In genomic region chr6:137291441-137291840, GRCh38 we compare ENCODE assay signal across 9 cellular contexts.
DNase-seq lines count a peak whose midpoint lies in the region; ATAC-seq and TF ChIP-seq lines count a peak whose summit lies in the region.
"Had no signal": no experiment of that assay in that cellular context is flagged by ENCODE, and none has a peak within 500 bp of the region (broad histone marks: within the 10 kb centered on the region; RNA-seq: fewer than 3 reads in every experiment).

No MANE protein-coding gene starts in this region.

- ATAC-seq in mucosa of descending colon: peak; percentile 54
- ATAC-seq in HG03457 (IDR thresholded peaks at IDR 0.05; ENCODE audit: unreplicated experiment): no peak
- no peak for ATAC-seq in psoas muscle

- H3K4me3 ChIP-seq in colonic mucosa (no peak overlapping the region), mucosa of descending colon (no peak overlapping the region), psoas muscle (no peak overlapping the region)

- TF ChIP-seq CTCF in colonic mucosa (IDR thresholded peaks at IDR 0.05) (no peak), mucosa of descending colon (IDR thresholded peaks at IDR 0.05) (no peak), psoas muscle (IDR thresholded peaks at IDR 0.05) (no peak)

- no peak overlapping the region for H3K27ac ChIP-seq in colonic mucosa
- H3K27ac ChIP-seq in psoas muscle: no peak overlapping the region

- 35 to 42% (median 36%) methylated on average over 3 of the region's 3 CpGs for WGBS in psoas muscle, 3 donors

- DNase-seq in EH (ENCODE audit: low read depth): peak; percentile 57
- DNase-seq in NOMO-1 (lab: John Stamatoyannopoulos, UW; ENCODE audit: unreplicated experiment in 2 of 2): peak; percentile 75 to 91
- peak; percentile 55 for DNase-seq in colonic mucosa
- DNase-seq in mucosa of descending colon: peak in 1 of 3 donors; percentile 56
- no peak for DNase-seq in COLO829 (ENCODE audit: low spot score)
- DNase-seq in NCI-H146 (lab: John Stamatoyannopoulos, UW): no peak
- no peak for DNase-seq in psoas muscle
- DNase-seq: HFFc6 had no signal

- H3K9me3 ChIP-seq in colonic mucosa (no peaks in the 10 kb centered on the region), mucosa of descending colon (no peaks in the 10 kb centered on the region), psoas muscle (no peaks in the 10 kb centered on the region)

- H3K4me1 ChIP-seq in colonic mucosa: no peaks in the 10 kb centered on the region
- H3K4me1 ChIP-seq in mucosa of descending colon (ENCODE audit: low read depth): no peaks in the 10 kb centered on the region
- no peaks in the 10 kb centered on the region for H3K4me1 ChIP-seq in psoas muscle

- no peak overlapping the region for H3K9ac ChIP-seq in colonic mucosa (ENCODE audit: low read depth in 2 of 2, low read length in 2 of 2)

- no peaks in the 10 kb centered on the region for H3K27me3 ChIP-seq in colonic mucosa
- peaks cover 0 to 4% (median 0%) of the 10 kb centered on the region in 3 donors for H3K27me3 ChIP-seq in psoas muscle (ENCODE audit: insufficient read depth in 3 of 3, low read length in 2 of 3)

- intact Hi-C loops in colonic mucosa (cut with DNase I) (no loop called here), mucosa of descending colon (cut with DNase I, micrococcal nuclease) (no loop called here), psoas muscle (cut with DNase I) (no loop called here)

- H3K36me3 ChIP-seq in colonic mucosa (no peaks in the 10 kb centered on the region), mucosa of descending colon (ENCODE audit: low read depth) (no peaks in the 10 kb centered on the region), psoas muscle (ENCODE audit: insufficient read depth in 1 of 2, low read depth in 1 of 2) (no peaks in the 10 kb centered on the region)

Comparison
In these comparisons a context has a peak if more than half of its experiments do, and no peak if none do; other contexts are left out.
1. DNase-seq: peak in EH (single experiment), NOMO-1 (2 of 2) and colonic mucosa (single experiment); none in COLO829 (single experiment), NCI-H146 (single experiment) and psoas muscle (0 of 2).